1 cellular context compared by ENCODE assay signal in genomic region chr4:184807797-184808718, GRCh38.
TF ChIP-seq lines count a peak whose summit lies in the region.

No MANE protein-coding gene starts in this region.

TF ChIP-seq in HepG2, 621 proteins besides CTCF, POLR2A, EP300 and RAD21 (continued from another document and continues in another):
- TF ChIP-seq NFAT5 (CRISPR knock-in tag; IDR thresholded peaks at IDR 0.05) (no peak), ZNF616 (CRISPR knock-in tag; IDR thresholded peaks at IDR 0.05; ENCODE audit: low read depth) (no peak), ATF7-NPFF (CRISPR knock-in tag; IDR thresholded peaks at IDR 0.05; ENCODE audit: low read depth) (0 out of 2 replicates have a peak, but pooled peaks have one; percentile 29), AFF4 (CRISPR knock-in tag; IDR thresholded peaks at IDR 0.05) (no peak), ZNF513 (CRISPR knock-in tag; conservative IDR thresholded peaks at IDR 0.05) (no peak), MLXIP (CRISPR knock-in tag; IDR thresholded peaks at IDR 0.05; ENCODE audit: borderline replicate concordance) (no peak), SKIL (CRISPR knock-in tag; IDR thresholded peaks at IDR 0.05; ENCODE audit: borderline replicate concordance) (no peak), ZNF441 (CRISPR knock-in tag; IDR thresholded peaks at IDR 0.05; ENCODE audit: borderline replicate concordance) (no peak), SNAPC2 (CRISPR knock-in tag; IDR thresholded peaks at IDR 0.05) (no peak), ZNF816 (CRISPR knock-in tag; IDR thresholded peaks at IDR 0.05; ENCODE audit: borderline replicate concordance) (no peak), FUBP1 (CRISPR knock-in tag; IDR thresholded peaks at IDR 0.05; ENCODE audit: borderline replicate concordance) (no peak), ZSCAN29 (CRISPR knock-in tag; conservative IDR thresholded peaks at IDR 0.05) (no peak), MIER3 (CRISPR knock-in tag; IDR thresholded peaks at IDR 0.05; ENCODE audit: borderline replicate concordance) (peak; percentile 44; the same call in 1 of the 2 replicates), TBL1XR1 (IDR thresholded peaks at IDR 0.05; ENCODE audit: borderline replicate concordance, low read length, partially characterized antibody) (peak; percentile 46), FOXJ3 (CRISPR knock-in tag; IDR thresholded peaks at IDR 0.05; ENCODE audit: borderline replicate concordance) (peak; percentile 56; the same call in 1 of the 2 replicates), ZNF7 (CRISPR knock-in tag; IDR thresholded peaks at IDR 0.05) (peak; percentile 100), ZNF691 (CRISPR knock-in tag; IDR thresholded peaks at IDR 0.05; ENCODE audit: borderline replicate concordance, low read depth) (no peak; the same call in 1 of the 2 replicates), GMEB2 (CRISPR knock-in tag; IDR thresholded peaks at IDR 0.05; ENCODE audit: low read depth) (no peak), ZBTB33 (CRISPR knock-in tag; IDR thresholded peaks at IDR 0.05) (no peak)
